25 cellular contexts compared by ENCODE assay signal in the genomic region with DNA sequence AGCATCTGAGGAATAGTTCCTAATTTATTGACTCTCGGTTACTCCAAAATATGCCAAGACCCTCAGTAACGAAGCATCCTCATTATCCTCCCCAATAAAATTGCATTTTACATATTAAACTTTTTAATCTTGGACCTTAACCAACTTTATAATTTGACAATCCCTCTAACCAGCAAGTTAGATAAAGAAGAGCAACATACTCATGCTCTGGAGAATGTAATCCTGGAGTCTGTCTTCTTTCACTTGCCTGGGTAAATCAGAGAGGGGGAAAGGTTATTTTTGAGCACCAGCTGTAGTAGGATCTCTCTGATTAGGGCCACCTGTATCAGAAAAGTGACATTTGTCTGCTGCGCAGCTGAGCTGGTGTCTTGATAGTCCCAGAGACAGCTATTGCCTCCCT.
"Had no signal": no experiment of that assay in that cellular context is flagged by ENCODE, and none has a peak within 500 bp of the region (broad histone marks: within the 10 kb centered on the region; RNA-seq: fewer than 3 reads in every experiment).

No MANE protein-coding gene starts in this region.

- H3K27me3 ChIP-seq: ovary, right atrium auricular region, right lobe of liver, tibial nerve, upper lobe of left lung, vagina had no signal

- H3K36me3 Mint-ChIP-seq: immature natural killer cell; natural killer cell treated with Interleukin-12 subunit alpha and Interleukin-12 subunit beta and Interleukin-15 and Interleukin-18, amount 100 ng/mL, for 72 hours had no signal

- H3K36me3 ChIP-seq: left ventricle myocardium inferior, ovary, right atrium auricular region, right lobe of liver, tibial nerve, upper lobe of left lung, vagina had no signal

- H3K4me1 Mint-ChIP-seq: immature natural killer cell; stimulated activated memory B cell treated with anti-CD40 and anti-IgM and Interleukin-4, amounts not matched to agents 10 μg/mL and 1 μg/mL and 100 μg/mL, for 72 hours; stimulated activated naive CD8-positive, alpha-beta T cell treated with anti-CD3 and anti-CD28 coated beads, Interleukin-15, amount 100 ng/mL, for 72 hours had no signal

- H3K9me3 Mint-ChIP-seq: immature natural killer cell; natural killer cell treated with Interleukin-12 subunit alpha and Interleukin-12 subunit beta and Interleukin-15 and Interleukin-18, amount 100 ng/mL, for 72 hours; stimulated activated memory B cell treated with anti-CD40 and anti-IgM and Interleukin-4, amounts not matched to agents 10 μg/mL and 1 μg/mL and 100 μg/mL, for 72 hours; stimulated activated naive CD8-positive, alpha-beta T cell treated with anti-CD3 and anti-CD28 coated beads, Interleukin-15, amount 100 ng/mL, for 72 hours had no signal

- H3K4me3 Mint-ChIP-seq: immature natural killer cell; naive thymus-derived CD4-positive, alpha-beta T cell; natural killer cell treated with Interleukin-12 subunit alpha and Interleukin-12 subunit beta and Interleukin-15 and Interleukin-18, amount 100 ng/mL, for 72 hours; stimulated activated memory B cell treated with anti-CD40 and anti-IgM and Interleukin-4, amounts not matched to agents 10 μg/mL and 1 μg/mL and 100 μg/mL, for 72 hours; stimulated activated naive CD8-positive, alpha-beta T cell treated with anti-CD3 and anti-CD28 coated beads, Interleukin-15, amount 100 ng/mL, for 72 hours had no signal

- H3K9me3 ChIP-seq: left ventricle myocardium inferior, mucosa of descending colon, ovary, right atrium auricular region, right lobe of liver, tibial nerve, upper lobe of left lung, vagina had no signal

- H3K4me1 ChIP-seq: tibial nerve, vagina had no signal

- H3K27ac ChIP-seq: left ventricle myocardium inferior, ovary, right atrium auricular region, right lobe of liver, tibial nerve, upper lobe of left lung, vagina had no signal

- H3K4me2 ChIP-seq: smooth muscle cell had no signal

- ATAC-seq: mucosa of descending colon; naive thymus-derived CD4-positive, alpha-beta T cell; natural killer cell treated with Interleukin-12 subunit alpha and Interleukin-12 subunit beta and Interleukin-15 and Interleukin-18, amount 100 ng/mL, for 72 hours; stimulated activated memory B cell treated with anti-CD40 and anti-IgM and Interleukin-4, amounts not matched to agents 10 μg/mL and 1 μg/mL and 100 μg/mL, for 72 hours; stimulated activated naive CD8-positive, alpha-beta T cell treated with anti-CD3 and anti-CD28 coated beads, Interleukin-15, amount 100 ng/mL, for 72 hours had no signal

- H3K4me3 ChIP-seq: left ventricle myocardium inferior, lung, mucosa of descending colon, ovary, right atrium auricular region, right lobe of liver, smooth muscle cell, tibial nerve, upper lobe of left lung, vagina had no signal

- H3K27ac Mint-ChIP-seq: immature natural killer cell; naive thymus-derived CD4-positive, alpha-beta T cell; natural killer cell treated with Interleukin-12 subunit alpha and Interleukin-12 subunit beta and Interleukin-15 and Interleukin-18, amount 100 ng/mL, for 72 hours; progenitor cell of endocrine pancreas; stimulated activated memory B cell treated with anti-CD40 and anti-IgM and Interleukin-4, amounts not matched to agents 10 μg/mL and 1 μg/mL and 100 μg/mL, for 72 hours; stimulated activated naive CD8-positive, alpha-beta T cell treated with anti-CD3 and anti-CD28 coated beads, Interleukin-15, amount 100 ng/mL, for 72 hours had no signal

- DNase-seq: hypothalamus; immature natural killer cell; kidney; left ventricle myocardium inferior; midbrain; mucosa of descending colon; naive thymus-derived CD4-positive, alpha-beta T cell; ovary; right lobe of liver; stimulated activated CD4-positive, alpha-beta T cell treated with anti-CD3 and anti-CD28 coated beads, Interleukin-1b, Interleukin-23, amount 100 ng/mL, for 48 hours; stimulated activated CD4-positive, alpha-beta T cell treated with anti-CD3 and anti-CD28 coated beads, Interleukin-2, amount 100 ng/mL, for 48 hours; stimulated activated CD4-positive, alpha-beta T cell treated with anti-CD3 and anti-CD28 coated beads, Interleukin-4, amount 100 ng/mL, for 4 hours; stimulated activated CD8-positive, alpha-beta memory T cell treated with anti-CD3 and anti-CD28 coated beads, Interleukin-4, amount 100 ng/mL, for 48 hours; stimulated activated naive CD4-positive, alpha-beta T cell treated with Interleukin-2 at 50 U/mL for 16 hours; stimulated activated naive CD8-positive, alpha-beta T cell treated with anti-CD3 and anti-CD28 coated beads, Interleukin-15, amount 100 ng/mL, for 72 hours; substantia nigra; upper lobe of left lung had no signal

- H3K27me3 Mint-ChIP-seq: progenitor cell of endocrine pancreas; stimulated activated naive CD8-positive, alpha-beta T cell treated with anti-CD3 and anti-CD28 coated beads, Interleukin-15, amount 100 ng/mL, for 72 hours had no signal
